In genomic region chr2:71756280-71756906, GRCh38 we compare ENCODE assay signal across 21 cellular contexts.
DNase-seq lines count a peak whose midpoint lies in the region; ATAC-seq and TF ChIP-seq lines count a peak whose summit lies in the region.
"Had no signal": no experiment of that assay in that cellular context is flagged by ENCODE, and none has a peak within 500 bp of the region (broad histone marks: within the 10 kb centered on the region; RNA-seq: fewer than 3 reads in every experiment).

No MANE protein-coding gene starts in this region.

- peaks cover 16 to 17% of the 10 kb centered on the region in 2 experiments for H3K4me1 Mint-ChIP-seq in H9
- H3K4me1 Mint-ChIP-seq: activated CD8-positive, alpha-beta memory T cell treated with anti-CD3 and anti-CD28 coated beads, Interleukin-2, amount 10 ng/mL, durations not matched to agents 7 days and 5 days had no signal

- H2AFZ ChIP-seq in H9 (ENCODE audit: low read length), result no peak overlapping the region
- H2AFZ ChIP-seq: hepatocyte had no signal

- H3K79me2 ChIP-seq in H9 (ENCODE audit: insufficient read depth, low read length), result no peaks in the 10 kb centered on the region
- H3K79me2 ChIP-seq: hepatocyte had no signal

- H2BK12ac ChIP-seq in H9 (ENCODE audit: insufficient read length, low read depth, low read length), result no peak overlapping the region

- no peaks in the 10 kb centered on the region for H3K23me2 ChIP-seq in H9 (ENCODE audit: insufficient read length, low read depth, low read length, poor library complexity, severe bottlenecking)

- H2BK120ac ChIP-seq in H9 (ENCODE audit: low read depth, low read length, poor library complexity, severe bottlenecking), result no peak overlapping the region

- no peak overlapping the region for H3K14ac ChIP-seq in H9 (ENCODE audit: insufficient read depth, low read length)

- H3K4ac ChIP-seq in H9 (ENCODE audit: low read depth, low read length), result no peak overlapping the region

- H3K4me2 ChIP-seq in H9 (ENCODE audit: insufficient read depth, insufficient read length, low read length), result peak overlapping the region; percentile 14
- H3K4me2 ChIP-seq: hepatocyte had no signal

- no peak overlapping the region for H2BK5ac ChIP-seq in H9 (ENCODE audit: insufficient read length, low read length)

- no peak overlapping the region for H3K27ac ChIP-seq in H9 (ENCODE audit: insufficient read length, low read depth, low read length)
- H3K27ac ChIP-seq: adrenal gland, hepatocyte, SJSA1 had no signal

- H3K9ac ChIP-seq in H9 (ENCODE audit: extremely low read depth, insufficient read length, low read length), result no peak overlapping the region

- no peaks in the 10 kb centered on the region for H3K79me1 ChIP-seq in H9 (ENCODE audit: insufficient read depth, low read depth, low read length, poor library complexity, severe bottlenecking)

- no peak overlapping the region for H4K5ac ChIP-seq in H9 (ENCODE audit: insufficient read length, low read depth, low read length)

- H4K91ac ChIP-seq in H9 (ENCODE audit: insufficient read length, low read depth, low read length), result no peak overlapping the region

- H3K18ac ChIP-seq in H9 (ENCODE audit: insufficient read length, low read depth, low read length), result no peak overlapping the region

- WGBS in H9 (ENCODE audit: extremely low coverage, insufficient read length, low lambda C conversion rate), result no CpG with 5 or more reads among the region's 4 CpGs

- H3K23ac ChIP-seq in H9 (ENCODE audit: insufficient read length, low read depth, low read length), result no peak overlapping the region

- no peak overlapping the region for H2BK15ac ChIP-seq in H9 (ENCODE audit: low read depth, low read length)

- TF ChIP-seq CTCF in H9 (conservative IDR thresholded peaks at IDR 0.05), result no peak

- H3K27ac Mint-ChIP-seq in H9, result 0 out of 7 replicates have a peak overlapping the region, but pooled peaks of 1 of the 3 experiments have one; percentile 3
- H3K27ac Mint-ChIP-seq: activated CD8-positive, alpha-beta memory T cell treated with anti-CD3 and anti-CD28 coated beads, Interleukin-2, amount 10 ng/mL, durations not matched to agents 7 days and 5 days; natural killer cell treated with Interleukin-12 subunit alpha and Interleukin-12 subunit beta and Interleukin-15 and Interleukin-18, amount 100 ng/mL, for 72 hours had no signal

- H3K9me3 Mint-ChIP-seq in H9, result peaks cover 3 to 4% of the 10 kb centered on the region in 2 experiments; a peak in 3 of 5 replicates

- no peaks in the 10 kb centered on the region; the same call in 1 of the 2 replicates for H3K27me3 Mint-ChIP-seq in H9 (ENCODE audit: low read depth)

- no peak overlapping the region for H3K4me3 Mint-ChIP-seq in H9
- H3K4me3 Mint-ChIP-seq: activated CD8-positive, alpha-beta memory T cell treated with anti-CD3 and anti-CD28 coated beads, Interleukin-2, amount 10 ng/mL, durations not matched to agents 7 days and 5 days; natural killer cell treated with Interleukin-12 subunit alpha and Interleukin-12 subunit beta and Interleukin-15 and Interleukin-18, amount 100 ng/mL, for 72 hours had no signal

- H2AK5ac ChIP-seq in H9 (ENCODE audit: insufficient read length, low read length), result no peak overlapping the region

- no peaks in the 10 kb centered on the region for H3K9me3 ChIP-seq in H9 (ENCODE audit: control insufficient read depth, low read depth, low read length)
- H3K9me3 ChIP-seq: SJSA1 had no signal

- H3K36me3 Mint-ChIP-seq in H9 (ENCODE audit: insufficient read depth in 1 of 3, low read depth in 3 of 3), result no peaks in the 10 kb centered on the region; a peak in 2 of 7 replicates
- H3K36me3 Mint-ChIP-seq: activated CD8-positive, alpha-beta memory T cell treated with anti-CD3 and anti-CD28 coated beads, Interleukin-2, amount 10 ng/mL, durations not matched to agents 7 days and 5 days had no signal

- H3K27me3 ChIP-seq in H9 (ENCODE audit: insufficient read depth, low read length), result no peaks in the 10 kb centered on the region
- H3K27me3 ChIP-seq: hepatocyte, SJSA1 had no signal

- H3K4me1 ChIP-seq in H9 (ENCODE audit: insufficient read depth, low read length), result peaks cover 5% of the 10 kb centered on the region; the same call in 1 of the 2 replicates
- H3K4me1 ChIP-seq: adrenal gland had no signal

- no peak overlapping the region for H2BK20ac ChIP-seq in H9 (ENCODE audit: low read depth, low read length, poor library complexity, severe bottlenecking)

- H4K20me1 ChIP-seq in H9 (ENCODE audit: control insufficient read depth, insufficient read depth, insufficient read length), result no peaks in the 10 kb centered on the region

- H4K8ac ChIP-seq in H9 (replicated peaks; ENCODE audit: insufficient read length, low read depth, low read length), result no peak overlapping the region

- DNase-seq in H9 (no peak), fibroblast of peridontal ligament (ENCODE audit: extremely low read depth) (peak; percentile 69), NCI-H82 treated with DMSO at 0.1 percent for 48 hours (lab: John Stamatoyannopoulos, UW; ENCODE audit: unreplicated experiment) (no peak), NCI-H2227 (lab: John Stamatoyannopoulos, UW; ENCODE audit: unreplicated experiment) (no peak), NCI-H1930 (lab: John Stamatoyannopoulos, UW) (no peak)
- DNase-seq: activated CD4-positive, alpha-beta T cell treated with anti-CD3 and anti-CD28 coated beads for 1 hour; activated CD8-positive, alpha-beta memory T cell treated with anti-CD3 and anti-CD28 coated beads, Interleukin-2, amount 10 ng/mL, durations not matched to agents 7 days and 5 days; adrenal gland; effector memory CD4-positive, alpha-beta T cell; H7; kidney; NCI-H1105 treated with DMSO at 0.1 percent for 48 hours; OCI-M1; small intestine; stimulated activated CD4-positive, alpha-beta T cell treated with anti-CD3 and anti-CD28 coated beads, Interleukin-4, amount 100 ng/mL, for 4 hours; T-helper 9 cell had no signal

- H3T11ph ChIP-seq in H9 (ENCODE audit: low read length), result no peak overlapping the region

- peak; percentile 59 for ATAC-seq in SK-N-SH treated with all-trans-retinoic acid at 6 μM for 48 hours
- no peak for ATAC-seq in GM18907 (IDR thresholded peaks at IDR 0.05; ENCODE audit: unreplicated experiment)
- ATAC-seq: activated CD8-positive, alpha-beta memory T cell treated with anti-CD3 and anti-CD28 coated beads, Interleukin-2, amount 10 ng/mL, durations not matched to agents 7 days and 5 days; natural killer cell treated with Interleukin-12 subunit alpha and Interleukin-12 subunit beta and Interleukin-15 and Interleukin-18, amount 100 ng/mL, for 72 hours had no signal

- H3K56ac ChIP-seq in H9 (ENCODE audit: insufficient read length, low read depth, low read length), result no peak overlapping the region

TF ChIP-seq in SK-N-SH treated with all-trans-retinoic acid at 6 μM for 48 hours, 23 proteins besides CTCF, POLR2A, EP300 and RAD21 (continues in another document):
- TF ChIP-seq SNAI2 (CRISPR knock-in tag; IDR thresholded peaks at IDR 0.05), result no peak
- no peak for TF ChIP-seq ZNF8 (CRISPR knock-in tag; IDR thresholded peaks at IDR 0.05)
- no peak for TF ChIP-seq CSDC2 (CRISPR knock-in tag; IDR thresholded peaks at IDR 0.05)
- TF ChIP-seq ISL1 (CRISPR knock-in tag; IDR thresholded peaks at IDR 0.05), result no peak
- TF ChIP-seq ZFP30 (CRISPR knock-in tag; IDR thresholded peaks at IDR 0.05), result no peak
- TF ChIP-seq CREB5 (CRISPR knock-in tag; IDR thresholded peaks at IDR 0.05; ENCODE audit: low read depth), result no peak
- no peak for TF ChIP-seq PPARA (CRISPR knock-in tag; IDR thresholded peaks at IDR 0.05; ENCODE audit: borderline replicate concordance)
- TF ChIP-seq RARB (CRISPR knock-in tag; IDR thresholded peaks at IDR 0.05), result no peak
- TF ChIP-seq TOX (CRISPR knock-in tag; IDR thresholded peaks at IDR 0.05; ENCODE audit: borderline replicate concordance), result no peak
- no peak for TF ChIP-seq ARNTL (CRISPR knock-in tag; IDR thresholded peaks at IDR 0.05; ENCODE audit: borderline replicate concordance, low read depth)
- no peak for TF ChIP-seq ZNF565 (CRISPR knock-in tag; conservative IDR thresholded peaks at IDR 0.05; ENCODE audit: low read depth)
- TF ChIP-seq ZNF70 (CRISPR knock-in tag; IDR thresholded peaks at IDR 0.05), result no peak
- no peak for TF ChIP-seq ZFP3 (CRISPR knock-in tag; IDR thresholded peaks at IDR 0.05)
- TF ChIP-seq TSHZ2 (CRISPR knock-in tag; IDR thresholded peaks at IDR 0.05), result no peak
- no peak for TF ChIP-seq ZC3H10 (CRISPR knock-in tag; IDR thresholded peaks at IDR 0.05)
- no peak for TF ChIP-seq OSR1 (CRISPR knock-in tag; IDR thresholded peaks at IDR 0.05)
- no peak for TF ChIP-seq ESRRG (CRISPR knock-in tag; IDR thresholded peaks at IDR 0.05)
